1 cellular context compared by ENCODE assay signal in genomic region chr12:77214136-77214535, GRCh38.
TF ChIP-seq lines count a peak whose summit lies in the region.

No MANE protein-coding gene starts in this region.

TF ChIP-seq in SK-N-SH, 30 proteins besides CTCF, POLR2A, EP300 and RAD21 (continued from another document):
- TF ChIP-seq FOXM1 (IDR thresholded peaks at IDR 0.05; ENCODE audit: low read depth) (peak; percentile 85; the same call in 1 of the 2 replicates), MXI1 (IDR thresholded peaks at IDR 0.05; ENCODE audit: low read depth, low read length) (no peak), ZBTB33 (IDR thresholded peaks at IDR 0.05; ENCODE audit: borderline replicate concordance, low read depth) (peak; percentile 55; the same call in 1 of the 2 replicates), REST (IDR thresholded peaks at IDR 0.05; ENCODE audit: low read depth, low read length) (no peak), MEF2A (IDR thresholded peaks at IDR 0.05; ENCODE audit: borderline replicate concordance, low read depth) (peak; percentile 49; the same call in 1 of the 2 replicates), RFX5 (IDR thresholded peaks at IDR 0.05; ENCODE audit: low read length) (no peak), FOSL2 (IDR thresholded peaks at IDR 0.05; ENCODE audit: borderline replicate concordance, low read depth) (peak; percentile 95), GABPA (IDR thresholded peaks at IDR 0.05; ENCODE audit: low read depth) (no peak), NRF1 (IDR thresholded peaks at IDR 0.05; ENCODE audit: low read depth, low read length) (no peak), SIN3A (IDR thresholded peaks at IDR 0.05; ENCODE audit: borderline replicate concordance, low read depth, low read length) (no peak), USF1 (IDR thresholded peaks at IDR 0.05; ENCODE audit: borderline replicate concordance, low read depth) (no peak), YY1 (IDR thresholded peaks at IDR 0.05; ENCODE audit: low read depth) (0 out of 2 replicates have a peak, but pooled peaks have one; percentile 21), ELF1 (IDR thresholded peaks at IDR 0.05) (no peak), TEAD4 (IDR thresholded peaks at IDR 0.05; ENCODE audit: borderline replicate concordance, insufficient read depth) (peak; percentile 98), TAF1 (IDR thresholded peaks at IDR 0.05; ENCODE audit: borderline replicate concordance, low read depth, low read length) (no peak), EZH2phosphoT487 (IDR thresholded peaks at IDR 0.05; ENCODE audit: borderline replicate concordance, low read depth) (no peak), NFIC (IDR thresholded peaks at IDR 0.05; ENCODE audit: borderline replicate concordance) (peak; percentile 86), FOXJ3 (CRISPR knock-in tag; IDR thresholded peaks at IDR 0.05) (no peak), RCOR1 (IDR thresholded peaks at IDR 0.05; ENCODE audit: low read length) (no peak), POLR2AphosphoS5 (IDR thresholded peaks at IDR 0.05; ENCODE audit: low read depth, low read length) (peak; percentile 68; the same call in 1 of the 2 replicates), TCF12 (IDR thresholded peaks at IDR 0.05) (peak; percentile 95), RXRA (IDR thresholded peaks at IDR 0.05; ENCODE audit: borderline replicate concordance, low read depth) (no peak; the same call in 1 of the 2 replicates), JUND (IDR thresholded peaks at IDR 0.05) (peak; percentile 98)
- TF ChIP-seq, protein P1, sequence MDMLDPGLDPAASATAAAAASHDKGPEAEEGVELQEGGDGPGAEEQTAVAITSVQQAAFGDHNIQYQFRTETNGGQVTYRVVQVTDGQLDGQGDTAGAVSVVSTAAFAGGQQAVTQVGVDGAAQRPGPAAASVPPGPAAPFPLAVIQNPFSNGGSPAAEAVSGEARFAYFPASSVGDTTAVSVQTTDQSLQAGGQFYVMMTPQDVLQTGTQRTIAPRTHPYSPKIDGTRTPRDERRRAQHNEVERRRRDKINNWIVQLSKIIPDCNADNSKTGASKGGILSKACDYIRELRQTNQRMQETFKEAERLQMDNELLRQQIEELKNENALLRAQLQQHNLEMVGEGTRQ (IDR thresholded peaks at IDR 0.05; ENCODE audit: borderline replicate concordance, low read depth, low read length): no peak
- TF ChIP-seq, protein P2, sequence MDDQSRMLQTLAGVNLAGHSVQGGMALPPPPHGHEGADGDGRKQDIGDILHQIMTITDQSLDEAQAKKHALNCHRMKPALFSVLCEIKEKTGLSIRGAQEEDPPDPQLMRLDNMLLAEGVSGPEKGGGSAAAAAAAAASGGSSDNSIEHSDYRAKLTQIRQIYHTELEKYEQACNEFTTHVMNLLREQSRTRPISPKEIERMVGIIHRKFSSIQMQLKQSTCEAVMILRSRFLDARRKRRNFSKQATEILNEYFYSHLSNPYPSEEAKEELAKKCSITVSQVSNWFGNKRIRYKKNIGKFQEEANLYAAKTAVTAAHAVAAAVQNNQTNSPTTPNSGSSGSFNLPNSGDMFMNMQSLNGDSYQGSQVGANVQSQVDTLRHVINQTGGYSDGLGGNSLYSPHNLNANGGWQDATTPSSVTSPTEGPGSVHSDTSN (IDR thresholded peaks at IDR 0.05): peak; percentile 92
